2 cellular contexts compared by ENCODE assay signal in the genomic region with DNA sequence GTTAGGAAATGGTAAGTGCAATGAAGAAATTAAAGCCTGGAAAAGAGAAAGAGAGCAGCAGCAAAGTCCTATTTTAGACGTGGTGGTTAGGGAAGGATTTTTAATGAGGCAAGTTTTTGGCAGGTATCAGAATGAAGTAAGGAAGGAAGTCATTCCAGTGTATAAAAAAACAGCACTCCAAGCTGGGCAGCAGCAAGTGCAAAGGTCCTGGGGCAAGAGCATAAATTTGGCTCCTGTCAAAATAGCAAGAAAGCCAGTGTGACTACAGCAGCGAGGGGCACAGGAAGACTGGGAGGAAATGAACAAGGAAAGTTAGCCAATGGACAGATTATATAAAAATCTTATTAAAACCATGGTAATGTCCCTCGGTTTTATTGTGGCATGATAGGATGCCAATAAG.
TF ChIP-seq lines count a peak whose summit lies in the region.

No MANE protein-coding gene starts in this region.

TF ChIP-seq in HEK293, 187 proteins besides CTCF, POLR2A, EP300 and RAD21:
- TF ChIP-seq KLF7 (tag by site-specific recombination; IDR thresholded peaks at IDR 0.05; ENCODE audit: borderline replicate concordance) (no peak), ZNF623 (tag by site-specific recombination; IDR thresholded peaks at IDR 0.05) (peak; percentile 77)

TF ChIP-seq in H1, 55 proteins besides CTCF, POLR2A, EP300 and RAD21:
- no peak for TF ChIP-seq KDM5A (IDR thresholded peaks at IDR 0.05; ENCODE audit: low read length)
- peak; percentile 17; the same call in 1 of the 2 replicates for TF ChIP-seq KDM1A (IDR thresholded peaks at IDR 0.05; ENCODE audit: borderline replicate concordance, low read length)
